10 cellular contexts compared by ENCODE assay signal in the genomic region with DNA sequence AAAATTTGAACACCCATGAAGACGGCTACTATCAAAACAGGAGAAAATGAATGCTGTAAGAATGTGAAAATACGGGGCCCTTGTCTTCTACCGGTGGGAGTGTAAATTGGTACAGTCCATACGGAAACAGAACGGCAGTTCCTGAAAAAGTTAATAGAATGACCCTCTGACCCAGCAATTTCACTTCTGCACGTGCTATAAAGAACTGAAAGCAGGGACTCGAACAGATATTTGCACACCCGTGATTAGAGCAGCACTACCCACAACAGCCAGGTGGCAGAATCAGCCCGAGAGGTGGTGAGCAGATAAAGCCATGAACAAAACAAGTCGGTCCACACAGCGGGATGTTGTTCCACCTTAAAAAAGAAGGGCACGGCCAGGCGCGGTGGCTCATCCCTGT. TPM values are rescaled to one million over a fixed set of nuclear protein-coding genes. Genes with fewer than 3 reads are reported as not detected.
DNase-seq lines count a peak whose midpoint lies in the region; ATAC-seq, FAIRE-seq and TF ChIP-seq lines count a peak whose summit lies in the region.
"Had no signal": no experiment of that assay in that cellular context is flagged by ENCODE, and none has a peak within 500 bp of the region (broad histone marks: within the 10 kb centered on the region; RNA-seq: fewer than 3 reads in every experiment).

No MANE protein-coding gene starts in this region.

- peak overlapping the region; percentile 26; the same call in 1 of the 2 replicates for H3K4me2 ChIP-seq in MM.1S (ENCODE audit: low read depth, low read length)
- no peak overlapping the region for H3K4me2 ChIP-seq in keratinocyte (ENCODE audit: control insufficient read depth, extremely low read depth, insufficient read depth, low read depth, low read length)

- no peaks in the 10 kb centered on the region for H3K9me3 ChIP-seq in MM.1S (replicated peaks; ENCODE audit: insufficient read depth, low read length)
- no peaks in the 10 kb centered on the region for H3K9me3 ChIP-seq in keratinocyte (ENCODE audit: control insufficient read depth, low read depth, low read length)
- H3K9me3 ChIP-seq in suprapubic skin, result no peaks in the 10 kb centered on the region
- H3K9me3 ChIP-seq in HAP-1, result no peaks in the 10 kb centered on the region

- 74% methylated on average over 14 of the region's 14 CpGs for WGBS in suprapubic skin

- FAIRE-seq in GM12892 (lab: Jason Lieb, UNC) (peak; percentile 74), keratinocyte (lab: Jason Lieb, UNC) (no peak)

- H3K4me3 ChIP-seq in MM.1S (ENCODE audit: low read length) (no peak overlapping the region), keratinocyte (ENCODE audit: control insufficient read depth in 2 of 3, extremely low read depth in 1 of 3, insufficient read depth in 2 of 3, low read depth in 1 of 3, low read length in 3 of 3) (no peak overlapping the region), suprapubic skin (no peak overlapping the region), HAP-1 (no peak overlapping the region)

- no peak overlapping the region for H3K27ac Mint-ChIP-seq in stimulated activated effector memory CD8-positive, alpha-beta T cell treated with anti-CD3 and anti-CD28 coated beads, Interleukin-12 subunit alpha, Interleukin-12 subunit beta, amount 100 ng/mL, for 72 hours

- no peaks in the 10 kb centered on the region for H3K36me3 ChIP-seq in MM.1S (replicated peaks; ENCODE audit: insufficient read depth, low read length)
- H3K36me3 ChIP-seq in keratinocyte (ENCODE audit: control insufficient read depth in 2 of 2, extremely low read depth in 1 of 2, insufficient read depth in 2 of 2, low read length in 2 of 2), result no peaks in the 10 kb centered on the region
- no peaks in the 10 kb centered on the region for H3K36me3 ChIP-seq in suprapubic skin
- H3K36me3 ChIP-seq in HAP-1 (replicated peaks), result no peaks in the 10 kb centered on the region

- no peaks in the 10 kb centered on the region for H3K9me3 Mint-ChIP-seq in stimulated activated effector memory CD8-positive, alpha-beta T cell treated with anti-CD3 and anti-CD28 coated beads, Interleukin-12 subunit alpha, Interleukin-12 subunit beta, amount 100 ng/mL, for 72 hours

- no peak for TF ChIP-seq EP300 in suprapubic skin (IDR thresholded peaks at IDR 0.05)

- ATAC-seq in GM21529 (IDR thresholded peaks at IDR 0.05; ENCODE audit: unreplicated experiment), result peak; percentile 61
- no peak for ATAC-seq in stimulated activated effector memory CD8-positive, alpha-beta T cell treated with anti-CD3 and anti-CD28 coated beads, Interleukin-12 subunit alpha, Interleukin-12 subunit beta, amount 100 ng/mL, for 72 hours

- H4K20me1 ChIP-seq in MM.1S (ENCODE audit: insufficient read depth, low read length), result no peaks in the 10 kb centered on the region
- no peaks in the 10 kb centered on the region for H4K20me1 ChIP-seq in keratinocyte (ENCODE audit: control insufficient read depth, extremely low read depth, insufficient read depth, low read length)

- H3K9ac ChIP-seq in MM.1S (ENCODE audit: low read length), result peak overlapping the region; percentile 1; the same call in 1 of the 2 replicates
- H3K9ac ChIP-seq in keratinocyte (ENCODE audit: control insufficient read depth, extremely low read depth, insufficient read depth, low read length), result no peak overlapping the region

- H3K36me3 Mint-ChIP-seq in stimulated activated effector memory CD8-positive, alpha-beta T cell treated with anti-CD3 and anti-CD28 coated beads, Interleukin-12 subunit alpha, Interleukin-12 subunit beta, amount 100 ng/mL, for 72 hours, result no peaks in the 10 kb centered on the region

- no peaks in the 10 kb centered on the region for H3K79me2 ChIP-seq in MM.1S (ENCODE audit: low read length)
- no peaks in the 10 kb centered on the region for H3K79me2 ChIP-seq in keratinocyte (ENCODE audit: control insufficient read depth, insufficient read depth, low read length)

- H3K4me1 Mint-ChIP-seq in stimulated activated effector memory CD8-positive, alpha-beta T cell treated with anti-CD3 and anti-CD28 coated beads, Interleukin-12 subunit alpha, Interleukin-12 subunit beta, amount 100 ng/mL, for 72 hours, result no peaks in the 10 kb centered on the region

- no peaks in the 10 kb centered on the region for H3K9me1 ChIP-seq in keratinocyte (ENCODE audit: control insufficient read depth, extremely low read depth, insufficient read depth, low read length)

- TF ChIP-seq CTCF in MM.1S (IDR thresholded peaks at IDR 0.05; ENCODE audit: low read length), result peak; percentile 71
- peak in 2 of 3 experiments; percentile 17 to 19 for TF ChIP-seq CTCF in keratinocyte (optimal IDR thresholded peaks at IDR 0.05 in 1 of 3, IDR thresholded peaks at IDR 0.05 in 1 of 3, conservative IDR thresholded peaks at IDR 0.05 in 1 of 3; ENCODE audit: extremely low read depth in 1 of 3, insufficient read depth in 2 of 3, low read length in 3 of 3)
- TF ChIP-seq CTCF in suprapubic skin (IDR thresholded peaks at IDR 0.05), result no peak

- H3K4me1 ChIP-seq in MM.1S (ENCODE audit: low read length) (peaks cover 35% of the 10 kb centered on the region), keratinocyte (ENCODE audit: control insufficient read depth, extremely low read depth, insufficient read depth, low read length) (peaks cover 4% of the 10 kb centered on the region), suprapubic skin (peaks cover 40% of the 10 kb centered on the region), HAP-1 (no peaks in the 10 kb centered on the region)

- H3K27ac ChIP-seq in MM.1S (ENCODE audit: low read length) (peak overlapping the region; percentile 38; the same call in 1 of the 2 replicates), keratinocyte (ENCODE audit: control insufficient read depth, insufficient read depth, low read length) (no peak overlapping the region), suprapubic skin (no peak overlapping the region)

- H2AFZ ChIP-seq in MM.1S (ENCODE audit: low read length) (no peak overlapping the region), keratinocyte (ENCODE audit: control insufficient read depth, low read length) (no peak overlapping the region)

- dilution Hi-C loops in keratinocyte (cut with MboI; ENCODE audit: extremely low pct_ligation_motif_present, low sequenced_read_pairs), result no loop called here

- H3K27me3 ChIP-seq in MM.1S (replicated peaks; ENCODE audit: insufficient read depth, low read length) (no peaks in the 10 kb centered on the region), keratinocyte (ENCODE audit: control insufficient read depth, extremely low read depth, insufficient read depth, low read length) (peaks cover 53% of the 10 kb centered on the region), suprapubic skin (peaks cover 12% of the 10 kb centered on the region), HAP-1 (ENCODE audit: low read depth) (no peaks in the 10 kb centered on the region)

- no peaks in the 10 kb centered on the region for H3K9me2 ChIP-seq in MM.1S (replicated peaks; ENCODE audit: insufficient read depth, low read length)

- in situ Hi-C loops in HAP-1 (cut with MboI; ENCODE audit: low sequenced_read_pairs), result no loop called here

- TF ChIP-seq POLR2A in GM12892 (IDR thresholded peaks at IDR 0.05; ENCODE audit: low read depth, low read length) (no peak), suprapubic skin (IDR thresholded peaks at IDR 0.05) (no peak)

- no peak for DNase-seq in GM12892 (ENCODE audit: insufficient read length)
- DNase-seq in MM.1S, result peak; percentile 93
- no peak for DNase-seq in keratinocyte (ENCODE audit: low read depth, low spot score)
- no peak for DNase-seq in suprapubic skin (ENCODE audit: low spot score in 2 of 2)
- no peak for DNase-seq in HAP-1 (ENCODE audit: low spot score in 2 of 2)
- DNase-seq in stimulated activated effector memory CD8-positive, alpha-beta T cell treated with anti-CD3 and anti-CD28 coated beads, Interleukin-12 subunit alpha, Interleukin-12 subunit beta, amount 100 ng/mL, for 72 hours (ENCODE audit: low spot score in 2 of 2), result no peak
- no peak for DNase-seq in cerebellar nuclear complex (lab: John Stamatoyannopoulos, UW)
- DNase-seq: mammary epithelial cell, NCI-H1694 had no signal

- no peak overlapping the region for H3K4me3 Mint-ChIP-seq in stimulated activated effector memory CD8-positive, alpha-beta T cell treated with anti-CD3 and anti-CD28 coated beads, Interleukin-12 subunit alpha, Interleukin-12 subunit beta, amount 100 ng/mL, for 72 hours

- H3F3A ChIP-seq in MM.1S (ENCODE audit: insufficient read depth, low read length), result peaks cover 37% of the 10 kb centered on the region

RNA-seq across cellular contexts. Expression of a gene that starts 22.6 kb away (rescaled TPM):
- polyA plus RNA-seq in GM12892 (2012; ENCODE audit: missing spikeins), result 2.0 TPM
- 1.5 to 2.4 TPM (median 2.3 TPM) in 3 replicates for polyA plus RNA-seq in keratinocyte
- polyA plus RNA-seq in keratinocyte (2011; ENCODE audit: low read depth), result 10.5 TPM
- 1.0 and 2.4 TPM in 2 replicates for polyA plus RNA-seq in keratinocyte (2011; cell fraction: cytosol; rRNA removed)
- polyA plus RNA-seq in keratinocyte (2011; cell fraction: nucleus; rRNA removed), result 10.4 and 14.6 TPM in 2 replicates
- 5.6 and 8.6 TPM in 2 replicates for polyA plus RNA-seq in keratinocyte (2012; ENCODE audit: low replicate concordance)
- polyA minus RNA-seq in keratinocyte, result 4.6 to 11.4 TPM (median 5.0 TPM) in 3 replicates
- 6.7 TPM for polyA minus RNA-seq in keratinocyte (2011; cell fraction: cytosol; rRNA and poly(A)+ RNA removed)
- polyA minus RNA-seq in keratinocyte (2011; cell fraction: nucleus; rRNA and poly(A)+ RNA removed), result 17.5 and 20.8 TPM in 2 replicates
- total RNA-seq in suprapubic skin, result 10 to 100 TPM in 3 of 4 donors, 1 to 10 TPM in 1; 8.6 to 29.0 (median 21.5) TPM

Comparison
In these comparisons a context has a peak if more than half of its experiments do, and no peak if none do; other contexts are left out.
1. CTCF ChIP-seq: peak in MM.1S (single experiment) and keratinocyte (2 of 3); none in suprapubic skin (0 of 2).